In genomic region chr20:49766979-49767419, GRCh38 we compare ENCODE assay signal across 16 cellular contexts. TPM values are rescaled to one million over a fixed set of nuclear protein-coding genes. Genes with fewer than 3 reads are reported as not detected.
DNase-seq lines count a peak whose midpoint lies in the region; ATAC-seq and TF ChIP-seq lines count a peak whose summit lies in the region.
"Had no signal": no experiment of that assay in that cellular context is flagged by ENCODE, and none has a peak within 500 bp of the region (broad histone marks: within the 10 kb centered on the region; RNA-seq: fewer than 3 reads in every experiment).

No MANE protein-coding gene starts in this region.

- peak overlapping the region; percentile 5; the same call in 1 of the 2 replicates for H2AK5ac ChIP-seq in IMR-90 (ENCODE audit: low read depth, low read length)
- no peak overlapping the region for H2AK5ac ChIP-seq in neuronal stem cell (ENCODE audit: low read depth, low read length)

- no peak overlapping the region for H3K4me3 Mint-ChIP-seq in activated naive CD4-positive, alpha-beta T cell treated with anti-CD3 and anti-CD28 coated beads for 36 hours
- H3K4me3 Mint-ChIP-seq: mesothelial cell of epicardium; stimulated activated memory B cell treated with anti-CD40 and anti-IgM and Interleukin-4, amounts not matched to agents 10 μg/mL and 1 μg/mL and 100 μg/mL, for 72 hours; T-helper 1 cell treated with Interleukin-12 subunit alpha and Interleukin-12 subunit beta and Interleukin-4 antibody, amounts not matched to agents 30 μg/mL and 1 μg/mL, for 36 hours had no signal

- H3K9me1 ChIP-seq in IMR-90 (ENCODE audit: insufficient read depth, low read length): 0 out of 2 replicates have a peak, but pooled peaks cover 7% of the 10 kb centered on the region

- no peak overlapping the region for H2BK20ac ChIP-seq in IMR-90 (ENCODE audit: low read depth, low read length)

- no peak overlapping the region; the same call in 1 of the 2 replicates for H2BK120ac ChIP-seq in IMR-90 (ENCODE audit: low read depth, low read length)
- H2BK120ac ChIP-seq in neuronal stem cell (ENCODE audit: low read depth, low read length): no peak overlapping the region

- H3K4me1 Mint-ChIP-seq in activated naive CD4-positive, alpha-beta T cell treated with anti-CD3 and anti-CD28 coated beads for 36 hours (ENCODE audit: low read depth): peaks cover 26% of the 10 kb centered on the region
- H3K4me1 Mint-ChIP-seq: stimulated activated memory B cell treated with anti-CD40 and anti-IgM and Interleukin-4, amounts not matched to agents 10 μg/mL and 1 μg/mL and 100 μg/mL, for 72 hours had no signal

- peaks cover 4% of the 10 kb centered on the region; the same call in 1 of the 2 replicates for H4K20me1 ChIP-seq in IMR-90 (ENCODE audit: insufficient read depth, low read length)

- no peak for TF ChIP-seq CTCF in IMR-90 (conservative IDR thresholded peaks at IDR 0.05; ENCODE audit: low read depth, low read length)
- TF ChIP-seq CTCF in breast epithelium (IDR thresholded peaks at IDR 0.05): no peak

- CTCF ChIA-PET in activated naive CD4-positive, alpha-beta T cell treated with anti-CD3 and anti-CD28 coated beads for 36 hours (lab: Charles Lee): no interaction called here
- CTCF ChIA-PET in IMR-90 (lab: Yijun Ruan, JAX): no interaction called here

- H4K8ac ChIP-seq in IMR-90 (ENCODE audit: low read depth in 2 of 2, low read length in 2 of 2): peak overlapping the region in 1 of 2 experiments; percentile 38; a peak in 1 of 4 replicates
- no peak overlapping the region for H4K8ac ChIP-seq in neuronal stem cell (ENCODE audit: low read depth, low read length)

- no peak for ATAC-seq in IMR-90 (ENCODE audit: low read depth)
- ATAC-seq in GM19452 (IDR thresholded peaks at IDR 0.05; ENCODE audit: unreplicated experiment): no peak
- no peak for ATAC-seq in GM21717 (IDR thresholded peaks at IDR 0.05; ENCODE audit: unreplicated experiment)
- ATAC-seq: stimulated activated memory B cell treated with anti-CD40 and anti-IgM and Interleukin-4, amounts not matched to agents 10 μg/mL and 1 μg/mL and 100 μg/mL, for 72 hours had no signal

- dilution Hi-C loops in IMR-90 (cut with HindIII; ENCODE audit: low sequenced_read_pairs, unreplicated experiment): no loop called here

- intact Hi-C loops in activated naive CD4-positive, alpha-beta T cell treated with anti-CD3 and anti-CD28 coated beads for 36 hours (cut with micrococcal nuclease): no loop called here
- intact Hi-C loops in IMR-90 (cut with micrococcal nuclease) (no loop called here), breast epithelium (cut with DNase I; ENCODE audit: low total_unique reads) (no loop called here)

- in situ Hi-C loops in IMR-90 (cut with MboI; ENCODE audit: low sequenced_read_pairs): no loop called here

- H3K18ac ChIP-seq in IMR-90 (ENCODE audit: low read depth, low read length) (no peak overlapping the region), neuronal stem cell (ENCODE audit: low read length) (peak overlapping the region; percentile 35)

- H3K27ac Mint-ChIP-seq in activated naive CD4-positive, alpha-beta T cell treated with anti-CD3 and anti-CD28 coated beads for 36 hours: no peak overlapping the region
- H3K27ac Mint-ChIP-seq: mesothelial cell of epicardium; stimulated activated memory B cell treated with anti-CD40 and anti-IgM and Interleukin-4, amounts not matched to agents 10 μg/mL and 1 μg/mL and 100 μg/mL, for 72 hours; T-helper 1 cell treated with Interleukin-12 subunit alpha and Interleukin-12 subunit beta and Interleukin-4 antibody, amounts not matched to agents 30 μg/mL and 1 μg/mL, for 36 hours had no signal

- H3K79me1 ChIP-seq in IMR-90 (ENCODE audit: low read depth in 1 of 2, low read length in 2 of 2): no peaks in the 10 kb centered on the region
- H3K79me1 ChIP-seq in neuronal stem cell (ENCODE audit: low read depth, low read length): no peaks in the 10 kb centered on the region

- H4K91ac ChIP-seq in IMR-90 (ENCODE audit: insufficient read depth, low read depth, low read length) (peak overlapping the region; percentile 49; the same call in 1 of the 2 replicates), neuronal stem cell (ENCODE audit: low read depth, low read length, poor library complexity) (no peak overlapping the region)

- H2AFZ ChIP-seq in IMR-90 (replicated peaks; ENCODE audit: low read length, poor library complexity) (peak overlapping the region; percentile 5), neuronal stem cell (ENCODE audit: low read length) (no peak overlapping the region)

- H3K56ac ChIP-seq in IMR-90 (ENCODE audit: extremely low read depth, insufficient read depth, low read length): no peak overlapping the region

- peak overlapping the region; percentile 29; the same call in 1 of the 2 replicates for H3K4ac ChIP-seq in IMR-90 (ENCODE audit: low read depth, low read length)
- no peak overlapping the region for H3K4ac ChIP-seq in neuronal stem cell (ENCODE audit: low read length)

- H3K4me3 ChIP-seq in IMR-90 (ENCODE audit: insufficient read depth, low read depth, low read length) (no peak overlapping the region), breast epithelium (no peak overlapping the region), neuronal stem cell (ENCODE audit: low read length in 2 of 2) (no peak overlapping the region)
- H3K4me3 ChIP-seq: vagina had no signal

- peak; percentile 38 for DNase-seq in activated naive CD4-positive, alpha-beta T cell treated with anti-CD3 and anti-CD28 coated beads for 36 hours
- DNase-seq in activated naive CD4-positive, alpha-beta T cell (lab: John Stamatoyannopoulos, UW): no peak
- no peak for DNase-seq in IMR-90
- no peak for DNase-seq in breast epithelium (ENCODE audit: low spot score in 2 of 2)
- DNase-seq in neuronal stem cell (ENCODE audit: low spot score): no peak
- no peak for DNase-seq in activated effector memory CD4-positive, alpha-beta T cell treated with Interleukin-2 at 50 U/mL for 16 hours
- DNase-seq: activated CD4-positive, alpha-beta T cell treated with anti-CD3 and anti-CD28 coated beads for 1 hour; activated T-cell treated with anti-CD3 and anti-CD28 coated beads, Interleukin-2, amount 50 U/mL, for 48 hours; NCI-H1092; NCI-H2107 had no signal

- H3K4me1 ChIP-seq in IMR-90 (ENCODE audit: control insufficient read depth, insufficient read depth, low read length): peaks cover 5% of the 10 kb centered on the region
- H3K4me1 ChIP-seq in breast epithelium: peaks cover 16 to 20% of the 10 kb centered on the region in 2 donors
- H3K4me1 ChIP-seq in neuronal stem cell (ENCODE audit: control insufficient read depth in 2 of 2, insufficient read depth in 1 of 2, low read depth in 1 of 2, low read length in 2 of 2): peaks cover 11% of the 10 kb centered on the region in 2 donors

- no peaks in the 10 kb centered on the region for H3K36me3 Mint-ChIP-seq in activated naive CD4-positive, alpha-beta T cell treated with anti-CD3 and anti-CD28 coated beads for 36 hours (ENCODE audit: low read depth)
- H3K36me3 Mint-ChIP-seq: mesothelial cell of epicardium; stimulated activated memory B cell treated with anti-CD40 and anti-IgM and Interleukin-4, amounts not matched to agents 10 μg/mL and 1 μg/mL and 100 μg/mL, for 72 hours had no signal

- H2BK5ac ChIP-seq in IMR-90 (ENCODE audit: low read depth, low read length, poor library complexity, severe bottlenecking): no peak overlapping the region
- no peak overlapping the region for H2BK5ac ChIP-seq in neuronal stem cell (ENCODE audit: low read length)

- H3K23ac ChIP-seq in IMR-90 (ENCODE audit: low read depth, low read length): no peak overlapping the region
- no peak overlapping the region for H3K23ac ChIP-seq in neuronal stem cell (ENCODE audit: low read depth, low read length, poor library complexity)

- TF ChIP-seq POLR2A in IMR-90 (IDR thresholded peaks at IDR 0.05; ENCODE audit: low read depth, low read length) (no peak), breast epithelium (IDR thresholded peaks at IDR 0.05) (no peak)

- peaks cover 57% of the 10 kb centered on the region for H3K27me3 Mint-ChIP-seq in activated naive CD4-positive, alpha-beta T cell treated with anti-CD3 and anti-CD28 coated beads for 36 hours (ENCODE audit: low read depth)

- WGBS in IMR-90 (ENCODE audit: extremely low coverage in 2 of 2, insufficient read length in 1 of 2), 2 experiments: no CpG with 5 or more reads among the region's 3 CpGs
- no CpG with 5 or more reads among the region's 3 CpGs for WGBS in neuronal stem cell (ENCODE audit: extremely low coverage in 2 of 2, insufficient read length in 2 of 2, insufficient replicate concordance in 1 of 2), 2 donors

- H3K9me3 Mint-ChIP-seq in activated naive CD4-positive, alpha-beta T cell treated with anti-CD3 and anti-CD28 coated beads for 36 hours: no peaks in the 10 kb centered on the region
- H3K9me3 Mint-ChIP-seq: mesothelial cell of epicardium; stimulated activated memory B cell treated with anti-CD40 and anti-IgM and Interleukin-4, amounts not matched to agents 10 μg/mL and 1 μg/mL and 100 μg/mL, for 72 hours had no signal

- TF ChIP-seq RAD21 in IMR-90 (IDR thresholded peaks at IDR 0.05; ENCODE audit: low read length): no peak

- no TSS peak for BruUV-seq in IMR-90 (replicated peaks; lab: Mats Ljungman, UMichigan)

- H2BK15ac ChIP-seq in IMR-90 (ENCODE audit: low read depth, low read length): peak overlapping the region; percentile 74; the same call in 1 of the 3 replicates
- no peak overlapping the region for H2BK15ac ChIP-seq in neuronal stem cell (ENCODE audit: low read length)

- H4K5ac ChIP-seq in IMR-90 (ENCODE audit: low read depth, low read length): peak overlapping the region; percentile 4; the same call in 1 of the 2 replicates

- H3K36me3 ChIP-seq in IMR-90 (ENCODE audit: control insufficient read depth, insufficient read depth, low read length) (no peaks in the 10 kb centered on the region), breast epithelium (no peaks in the 10 kb centered on the region), neuronal stem cell (replicated peaks in 1 of 2; ENCODE audit: control insufficient read depth in 2 of 2, insufficient read depth in 2 of 2, low read length in 2 of 2) (no peaks in the 10 kb centered on the region)
- H3K36me3 ChIP-seq: vagina had no signal

- H2BK12ac ChIP-seq in neuronal stem cell (ENCODE audit: low read length): no peak overlapping the region

- H3K27ac ChIP-seq in IMR-90 (ENCODE audit: insufficient read depth, low read length): no peak overlapping the region
- peak overlapping the region; percentile 75 to 91 for H3K27ac ChIP-seq in breast epithelium
- H3K27ac ChIP-seq in neuronal stem cell (replicated peaks; ENCODE audit: low read length): no peak overlapping the region
- H3K27ac ChIP-seq: vagina had no signal

- H3K14ac ChIP-seq in IMR-90 (replicated peaks; ENCODE audit: low read depth, low read length) (0 out of 2 replicates have a peak overlapping the region, but pooled peaks have one; percentile 48), neuronal stem cell (ENCODE audit: low read length) (no peak overlapping the region)

- H3K9ac ChIP-seq in IMR-90 (ENCODE audit: low read depth, low read length): no peak overlapping the region
- no peak overlapping the region for H3K9ac ChIP-seq in neuronal stem cell (ENCODE audit: low read depth, low read length, poor library complexity)

- no peaks in the 10 kb centered on the region for H3K9me3 ChIP-seq in IMR-90 (ENCODE audit: control insufficient read depth, insufficient read depth, low read length)
- H3K9me3 ChIP-seq in breast epithelium: no peaks in the 10 kb centered on the region
- H3K9me3 ChIP-seq in neuronal stem cell (replicated peaks in 1 of 2; ENCODE audit: control insufficient read depth in 2 of 2, insufficient read depth in 1 of 2, low read depth in 1 of 2, low read length in 2 of 2): peaks cover 0 to 8% of the 10 kb centered on the region in 2 donors
- H3K9me3 ChIP-seq: vagina had no signal

- H3K27me3 ChIP-seq in IMR-90 (ENCODE audit: control insufficient read depth, insufficient read depth, low read length): no peaks in the 10 kb centered on the region; the same call in 1 of the 2 replicates
- no peaks in the 10 kb centered on the region for H3K27me3 ChIP-seq in breast epithelium
- no peaks in the 10 kb centered on the region for H3K27me3 ChIP-seq in neuronal stem cell (ENCODE audit: control insufficient read depth in 3 of 3, insufficient read depth in 3 of 3, low read depth in 1 of 3, low read length in 3 of 3)
- H3K27me3 ChIP-seq: vagina had no signal

- H2AK9ac ChIP-seq in IMR-90 (replicated peaks; ENCODE audit: low read depth, low read length, poor library complexity): no peak overlapping the region

- POLR2A ChIA-PET in IMR-90 (lab: Charles Lee; ENCODE audit: unreplicated experiment): no interaction called here

- H3K4me2 ChIP-seq in IMR-90 (ENCODE audit: low read depth, low read length) (no peak overlapping the region), neuronal stem cell (ENCODE audit: insufficient read depth, low read length, poor library complexity, severe bottlenecking) (no peak overlapping the region)

RNA-seq across cellular contexts. Expression of gene SLC9A8, which starts 45.6 kb away (rescaled TPM):
- 10 to 100 TPM; 11.2 to 11.4 TPM for total RNA-seq in activated naive CD4-positive, alpha-beta T cell treated with anti-CD3 and anti-CD28 coated beads for 36 hours
- total RNA-seq in IMR-90 (2012; rRNA removed): 3.6 and 5.0 TPM in 2 replicates
- 4.0 and 4.1 TPM in 2 replicates for polyA plus RNA-seq in IMR-90 (2012; rRNA removed)
- polyA plus RNA-seq in IMR-90 (2012; cell fraction: cytosol; rRNA removed): 1.5 and 2.1 TPM in 2 replicates
- 17.0 and 18.2 TPM in 2 replicates for polyA plus RNA-seq in IMR-90 (2012; cell fraction: nucleus; rRNA removed; ENCODE audit: low replicate concordance)
- 10 to 100 TPM; 11.8 to 13.5 (median 13.3) TPM for total RNA-seq in breast epithelium
- 2.9 TPM for polyA plus RNA-seq in neuronal stem cell (2013, experiment 1 of 2)
- 2.7 TPM for polyA plus RNA-seq in neuronal stem cell (2013, experiment 2 of 2)

RNA-seq across cellular contexts. Expression of gene B4GALT5, which starts 53.3 kb away (rescaled TPM):
- 10 to 100 TPM; 18.6 to 19.0 TPM for total RNA-seq in activated naive CD4-positive, alpha-beta T cell treated with anti-CD3 and anti-CD28 coated beads for 36 hours
- total RNA-seq in IMR-90 (2012; rRNA removed): 11.3 and 13.9 TPM in 2 replicates
- polyA plus RNA-seq in IMR-90 (2012; rRNA removed): 18.4 and 20.4 TPM in 2 replicates
- polyA plus RNA-seq in IMR-90 (2012; cell fraction: cytosol; rRNA removed): 9.7 and 11.1 TPM in 2 replicates
- polyA plus RNA-seq in IMR-90 (2012; cell fraction: nucleus; rRNA removed; ENCODE audit: low replicate concordance): 6.4 and 14.9 TPM in 2 replicates
- 10 to 100 TPM; 16.8 to 33.8 (median 22.1) TPM for total RNA-seq in breast epithelium
- 46.5 TPM for polyA plus RNA-seq in neuronal stem cell (2013, experiment 1 of 2)
- polyA plus RNA-seq in neuronal stem cell (2013, experiment 2 of 2): 48.5 TPM

Comparison
In these comparisons a context has a peak if more than half of its experiments do, and no peak if none do; other contexts are left out.
1. H3K27ac ChIP-seq: peak in breast epithelium (2 of 2); none in IMR-90 (single experiment) and neuronal stem cell (single experiment).